ENCODE assay signal across 2 cellular contexts in genomic region chr14:62661818-62662217, GRCh38.
TF ChIP-seq lines count a peak whose summit lies in the region.

No MANE protein-coding gene starts in this region.

TF ChIP-seq in GM23338, 12 proteins besides CTCF, POLR2A, EP300 and RAD21 (continued from another document):
- TF ChIP-seq ZNF462 (CRISPR knock-in tag; IDR thresholded peaks at IDR 0.05), result no peak
- TF ChIP-seq JUNB (IDR thresholded peaks at IDR 0.05; ENCODE audit: unreplicated experiment), result no peak
- TF ChIP-seq ZNF114 (CRISPR knock-in tag; IDR thresholded peaks at IDR 0.05), result no peak
- no peak for TF ChIP-seq NANOG (IDR thresholded peaks at IDR 0.05; ENCODE audit: borderline replicate concordance)
- no peak for TF ChIP-seq REST (IDR thresholded peaks at IDR 0.05; ENCODE audit: unreplicated experiment)
- TF ChIP-seq STAT1 (IDR thresholded peaks at IDR 0.05; ENCODE audit: unreplicated experiment), result no peak
- TF ChIP-seq EZH2phosphoT487 (IDR thresholded peaks at IDR 0.05; ENCODE audit: unreplicated experiment), result no peak
- TF ChIP-seq EZH2 (IDR thresholded peaks at IDR 0.05; ENCODE audit: low read depth, unreplicated experiment), result no peak

TF ChIP-seq in HepG2, 621 proteins besides CTCF, POLR2A, EP300 and RAD21 (continued from another document):
- TF ChIP-seq CERS6 (CRISPR knock-in tag; IDR thresholded peaks at IDR 0.05), result no peak
- TF ChIP-seq MIER3 (CRISPR knock-in tag; IDR thresholded peaks at IDR 0.05; ENCODE audit: borderline replicate concordance), result no peak
- no peak for TF ChIP-seq ZNF276 (CRISPR knock-in tag; IDR thresholded peaks at IDR 0.05; ENCODE audit: low read depth)
- TF ChIP-seq USF2 (IDR thresholded peaks at IDR 0.05; ENCODE audit: low read depth, low read length), result no peak
- no peak for TF ChIP-seq USF2 (CRISPR knock-in tag; IDR thresholded peaks at IDR 0.05; ENCODE audit: borderline replicate concordance)
- TF ChIP-seq ZNF761 (CRISPR knock-in tag; conservative IDR thresholded peaks at IDR 0.05), result no peak
- TF ChIP-seq SRY (CRISPR knock-in tag; IDR thresholded peaks at IDR 0.05), result no peak
